ENCODE assay signal across 8 cellular contexts in genomic region chr19:56314584-56315075, GRCh38.
A peak's percentile ranks its signal among the peaks of the same experiment; 100 is the strongest.
DNase-seq lines count a peak whose midpoint lies in the region; ATAC-seq, FAIRE-seq and TF ChIP-seq lines count a peak whose summit lies in the region.

A gene with protein sequence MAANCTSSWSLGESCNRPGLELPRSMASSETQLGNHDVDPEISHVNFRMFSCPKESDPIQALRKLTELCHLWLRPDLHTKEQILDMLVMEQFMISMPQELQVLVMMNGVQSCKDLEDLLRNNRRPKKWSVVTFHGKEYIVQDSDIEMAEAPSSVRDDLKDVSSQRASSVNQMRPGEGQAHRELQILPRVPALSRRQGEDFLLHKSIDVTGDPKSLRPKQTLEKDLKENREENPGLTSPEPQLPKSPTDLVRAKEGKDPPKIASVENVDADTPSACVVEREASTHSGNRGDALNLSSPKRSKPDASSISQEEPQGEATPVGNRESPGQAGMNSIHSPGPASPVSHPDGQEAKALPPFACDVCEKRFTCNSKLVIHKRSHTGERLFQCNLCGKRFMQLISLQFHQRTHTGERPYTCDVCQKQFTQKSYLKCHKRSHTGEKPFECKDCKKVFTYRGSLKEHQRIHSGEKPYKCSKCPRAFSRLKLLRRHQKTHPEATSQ (minus strand): TSS chr19:56314839. CDS start chr19:56225046, 89,793 bp downstream.

- FAIRE-seq in islet of Langerhans (lab: Jason Lieb, UNC): peak; percentile 33

- H3K27me3 Mint-ChIP-seq in central memory CD8-positive, alpha-beta T cell: no peaks in the 10 kb centered on the region

- peak; percentile 70 for TF ChIP-seq POLR2A in GM19099 (IDR thresholded peaks at IDR 0.05; ENCODE audit: extremely low read depth, insufficient read length, low read depth)

- peak; percentile 58 for ATAC-seq in HG03378 (IDR thresholded peaks at IDR 0.05; ENCODE audit: unreplicated experiment)
- ATAC-seq in activated CD4-positive, CD25-positive, alpha-beta regulatory T cell treated with anti-CD3 and anti-CD28 coated beads, Interleukin-2, amount 50 U/mL, for 24 hours: peak; percentile 85 to 86
- ATAC-seq in central memory CD8-positive, alpha-beta T cell (replicated peaks; ENCODE audit: extremely low read depth, poor library complexity, severe bottlenecking): peak; percentile 87

- H3K4me3 Mint-ChIP-seq in central memory CD8-positive, alpha-beta T cell: peak within 1 kb of the TSS; percentile 89

- DNase-seq in AML-193 (lab: John Stamatoyannopoulos, UW) (peak; percentile 91 to 93), NCI-H446 treated with DMSO at 0.1 percent for 48 hours (lab: John Stamatoyannopoulos, UW) (peak; percentile 90)
- peak; percentile 96 for DNase-seq in central memory CD8-positive, alpha-beta T cell (ENCODE audit: low spot score in 2 of 2)
- DNase-seq in stimulated activated CD4-positive, alpha-beta T cell treated with anti-CD3 and anti-CD28 coated beads, Interleukin-12 subunit alpha, Interleukin-12 subunit beta, amount 100 ng/mL, for 24 hours (ENCODE audit: low read depth in 2 of 2): peak; percentile 92 to 96

- peaks cover 18% of the 10 kb centered on the region for H3K36me3 Mint-ChIP-seq in central memory CD8-positive, alpha-beta T cell (ENCODE audit: insufficient read depth)

- H3K9me3 Mint-ChIP-seq in central memory CD8-positive, alpha-beta T cell: no peaks in the 10 kb centered on the region

- peaks cover 21% of the 10 kb centered on the region for H3K4me1 Mint-ChIP-seq in central memory CD8-positive, alpha-beta T cell

- peak within 1 kb of the TSS; percentile 97 for H3K27ac Mint-ChIP-seq in central memory CD8-positive, alpha-beta T cell (ENCODE audit: low read depth)

Comparison
In these comparisons a context has a peak if more than half of its experiments do, and no peak if none do; other contexts are left out.
1. Peak in every context shown above with its lines: DNase-seq and ATAC-seq.